16 cellular contexts compared by ENCODE assay signal in genomic region chr5:168891175-168891812, GRCh38.
A peak's percentile ranks its signal among the peaks of the same experiment; 100 is the strongest.
DNase-seq lines count a peak whose midpoint lies in the region; ATAC-seq and TF ChIP-seq lines count a peak whose summit lies in the region.
"Had no signal": no experiment of that assay in that cellular context is flagged by ENCODE, and none has a peak within 500 bp of the region (broad histone marks: within the 10 kb centered on the region; RNA-seq: fewer than 3 reads in every experiment).

No MANE protein-coding gene starts in this region.

- H3K79me2 ChIP-seq in neural progenitor cell (ENCODE audit: low read depth) = no peaks in the 10 kb centered on the region

- H3K4me3 Mint-ChIP-seq in neural progenitor cell = no peak overlapping the region
- H3K4me3 Mint-ChIP-seq: B cell; CD14-positive monocyte; CD8-positive, alpha-beta T cell; H9 had no signal

- no peaks in the 10 kb centered on the region for H3K36me3 ChIP-seq in cardiac muscle cell
- no peaks in the 10 kb centered on the region for H3K36me3 ChIP-seq in neural progenitor cell

- H3K4me3 ChIP-seq in cardiac muscle cell (no peak overlapping the region), neural progenitor cell (no peak overlapping the region), coronary artery (no peak overlapping the region)

- no peaks in the 10 kb centered on the region for H3K36me3 Mint-ChIP-seq in neural progenitor cell
- H3K36me3 Mint-ChIP-seq: CD14-positive monocyte; CD8-positive, alpha-beta T cell had no signal

- H3F3A ChIP-seq in neural progenitor cell (ENCODE audit: low read depth) = no peaks in the 10 kb centered on the region

- peaks cover 46% of the 10 kb centered on the region for H3K4me1 Mint-ChIP-seq in neural progenitor cell
- H3K4me1 Mint-ChIP-seq: B cell, CD14-positive monocyte had no signal

- DNase-seq in cardiac muscle cell (ENCODE audit: low read depth in 1 of 2, low spot score in 1 of 2) (no peak), left cardiac atrium (no peak), NCI-H69 (lab: John Stamatoyannopoulos, UW) (peak; percentile 8), neural progenitor cell (ENCODE audit: low spot score) (no peak), coronary artery (ENCODE audit: low spot score) (no peak), NOMO-1 treated with DMSO at 0.1 percent for 48 hours (lab: John Stamatoyannopoulos, UW; ENCODE audit: unreplicated experiment) (no peak)
- DNase-seq: CD8-positive, alpha-beta T cell; COR-L47; DND-41; GDM1; GOT3; H9 had no signal

- no peaks in the 10 kb centered on the region for H4K20me1 ChIP-seq in neural progenitor cell (ENCODE audit: low read depth)

- TF ChIP-seq CTCF in cardiac muscle cell (IDR thresholded peaks at IDR 0.05; ENCODE audit: low read depth, low read length) = no peak
- no peak for TF ChIP-seq CTCF in neural progenitor cell (IDR thresholded peaks at IDR 0.05)
- TF ChIP-seq CTCF in coronary artery (IDR thresholded peaks at IDR 0.05) = no peak

- no peak for ATAC-seq in left cardiac atrium
- no peak for ATAC-seq in HG03521 (IDR thresholded peaks at IDR 0.05; ENCODE audit: unreplicated experiment)
- ATAC-seq: CD8-positive, alpha-beta T cell had no signal

- H3K27me3 Mint-ChIP-seq in neural progenitor cell (ENCODE audit: insufficient read depth, low read depth) = peaks cover 13% of the 10 kb centered on the region

- H3K4me1 ChIP-seq in cardiac muscle cell (ENCODE audit: low read depth) = peaks cover 53% of the 10 kb centered on the region
- peaks cover 11% of the 10 kb centered on the region for H3K4me1 ChIP-seq in neural progenitor cell

- no peak overlapping the region for H3K9ac ChIP-seq in neural progenitor cell

- peaks cover 4% of the 10 kb centered on the region for H3K9me3 Mint-ChIP-seq in neural progenitor cell
- H3K9me3 Mint-ChIP-seq: CD14-positive monocyte; CD8-positive, alpha-beta T cell; H9 had no signal

- peak overlapping the region; percentile 39 for H3K27ac Mint-ChIP-seq in neural progenitor cell
- H3K27ac Mint-ChIP-seq: B cell; CD14-positive monocyte; CD8-positive, alpha-beta T cell; H9 had no signal

- intact Hi-C loops in left cardiac atrium (cut with DNase I) = no loop called here

- no peak overlapping the region for H2AFZ ChIP-seq in neural progenitor cell (replicated peaks)

- H3K9me3 ChIP-seq in cardiac muscle cell (ENCODE audit: low read depth) = no peaks in the 10 kb centered on the region
- H3K9me3 ChIP-seq in neural progenitor cell (ENCODE audit: low read depth) = no peaks in the 10 kb centered on the region

- no peak overlapping the region for H3K4me2 ChIP-seq in neural progenitor cell

- H3K27me3 ChIP-seq in cardiac muscle cell (no peaks in the 10 kb centered on the region), neural progenitor cell (peaks cover 12% of the 10 kb centered on the region)

- H3K27ac ChIP-seq in cardiac muscle cell (peak overlapping the region; percentile 21), neural progenitor cell (no peak overlapping the region), coronary artery (no peak overlapping the region)
- H3K27ac ChIP-seq: HL-60 had no signal
